Comparison of ENCODE assay signal across 8 cellular contexts in genomic region chr5:139863855-139864558, GRCh38.
DNase-seq lines count a peak whose midpoint lies in the region; ATAC-seq and TF ChIP-seq lines count a peak whose summit lies in the region.

No MANE protein-coding gene starts in this region.

- no peaks in the 10 kb centered on the region for H3K36me3 ChIP-seq in esophagus muscularis mucosa

- H3K36me3 Mint-ChIP-seq in H9 (ENCODE audit: insufficient read depth in 1 of 3, low read depth in 3 of 3), result no peaks in the 10 kb centered on the region
- H3K36me3 Mint-ChIP-seq in naive thymus-derived CD8-positive, alpha-beta T cell, result no peaks in the 10 kb centered on the region

- H3K79me1 ChIP-seq in H9 (ENCODE audit: insufficient read depth, low read depth, low read length, poor library complexity, severe bottlenecking), result no peaks in the 10 kb centered on the region

- H3K56ac ChIP-seq in H9 (ENCODE audit: insufficient read length, low read depth, low read length), result no peak overlapping the region

- H3K27me3 Mint-ChIP-seq in H9 (ENCODE audit: low read depth), result peaks cover 49% of the 10 kb centered on the region
- H3K27me3 Mint-ChIP-seq in naive thymus-derived CD8-positive, alpha-beta T cell, result peaks cover 4 to 22% (median 15%) of the 10 kb centered on the region in 5 donors

- no peak overlapping the region for H2BK5ac ChIP-seq in H9 (ENCODE audit: insufficient read length, low read length)

- no CpG with 5 or more reads among the region's 5 CpGs for WGBS in H9 (ENCODE audit: extremely low coverage, insufficient read length, low lambda C conversion rate)
- 24% methylated on average over 5 of the region's 5 CpGs for WGBS in esophagus muscularis mucosa

- H3K14ac ChIP-seq in H9 (ENCODE audit: insufficient read depth, low read length), result no peak overlapping the region

- no peak overlapping the region for H2BK15ac ChIP-seq in H9 (ENCODE audit: low read depth, low read length)

- H3K4me2 ChIP-seq in H9 (ENCODE audit: insufficient read depth, insufficient read length, low read length), result no peak overlapping the region

- POLR2A ChIA-PET in naive thymus-derived CD8-positive, alpha-beta T cell (lab: Charles Lee), result interaction anchor here (1.2 kb wide), 1 partner anchor 15 kb away, joined by 3 read pairs; no protein-coding TSS in a partner anchor

- H3K9ac ChIP-seq in H9 (ENCODE audit: extremely low read depth, insufficient read length, low read length), result no peak overlapping the region

- H2BK120ac ChIP-seq in H9 (ENCODE audit: low read depth, low read length, poor library complexity, severe bottlenecking), result no peak overlapping the region

- intact Hi-C loops in esophagus muscularis mucosa (cut with DNase I), result loop anchor here (1.0 kb wide), 1 partner anchor 77 kb away; no protein-coding TSS in a partner anchor

- no peaks in the 10 kb centered on the region for H3K9me3 Mint-ChIP-seq in H9
- H3K9me3 Mint-ChIP-seq in naive thymus-derived CD8-positive, alpha-beta T cell, result no peaks in the 10 kb centered on the region

- no peak overlapping the region for H3K23ac ChIP-seq in H9 (ENCODE audit: insufficient read length, low read depth, low read length)

- H3K9me3 ChIP-seq in H9 (ENCODE audit: control insufficient read depth, low read depth, low read length) (no peaks in the 10 kb centered on the region), esophagus muscularis mucosa (no peaks in the 10 kb centered on the region)

- H3K4me1 Mint-ChIP-seq in H9, result peaks cover 5 to 15% of the 10 kb centered on the region in 2 experiments
- H3K4me1 Mint-ChIP-seq in naive thymus-derived CD8-positive, alpha-beta T cell, result no peaks in the 10 kb centered on the region

- no peak overlapping the region for H4K5ac ChIP-seq in H9 (ENCODE audit: insufficient read length, low read depth, low read length)

- H3T11ph ChIP-seq in H9 (ENCODE audit: low read length), result no peak overlapping the region

- TF ChIP-seq EP300 in esophagus muscularis mucosa (IDR thresholded peaks at IDR 0.05), result no peak

- no peak overlapping the region for H4K8ac ChIP-seq in H9 (replicated peaks; ENCODE audit: insufficient read length, low read depth, low read length)

- DNase-seq in DMS53 (lab: John Stamatoyannopoulos, UW), result peak; percentile 79
- DNase-seq in H9, result peak; percentile 70
- peak; percentile 45 for DNase-seq in NOMO-1 treated with DMSO at 0.1 percent for 48 hours (lab: John Stamatoyannopoulos, UW; ENCODE audit: unreplicated experiment)
- DNase-seq in activated T-cell treated with anti-CD3 and anti-CD28 coated beads for 48 hours (ENCODE audit: low read depth), result peak; percentile 41
- DNase-seq in esophagus muscularis mucosa (ENCODE audit: extremely low spot score), result no peak
- peak; percentile 15 to 74 (median 43) for DNase-seq in naive thymus-derived CD8-positive, alpha-beta T cell
- DNase-seq in stimulated activated naive CD8-positive, alpha-beta T cell treated with anti-CD3 and anti-CD28 coated beads, Interleukin-15, Interleukin-2, amounts not matched to agents 100 U/mL and 50 U/mL, for 24 hours, result peak; percentile 68

- no peaks in the 10 kb centered on the region for H4K20me1 ChIP-seq in H9 (ENCODE audit: control insufficient read depth, insufficient read depth, insufficient read length)

- H3K23me2 ChIP-seq in H9 (ENCODE audit: insufficient read length, low read depth, low read length, poor library complexity, severe bottlenecking), result no peaks in the 10 kb centered on the region

- no peak overlapping the region for H2AK5ac ChIP-seq in H9 (ENCODE audit: insufficient read length, low read length)

- H3K4me1 ChIP-seq in H9 (ENCODE audit: insufficient read depth, low read length) (no peaks in the 10 kb centered on the region), esophagus muscularis mucosa (peaks cover 8 to 22% (median 15%) of the 10 kb centered on the region in 4 donors)

- no peak overlapping the region for H3K4me3 Mint-ChIP-seq in H9
- no peak overlapping the region for H3K4me3 Mint-ChIP-seq in naive thymus-derived CD8-positive, alpha-beta T cell

- TF ChIP-seq POLR2A in esophagus muscularis mucosa (IDR thresholded peaks at IDR 0.05; ENCODE audit: low read depth), result no peak

- H3K79me2 ChIP-seq in H9 (ENCODE audit: insufficient read depth, low read length), result no peaks in the 10 kb centered on the region

- TF ChIP-seq CTCF in H9 (conservative IDR thresholded peaks at IDR 0.05) (peak; percentile 85), esophagus muscularis mucosa (IDR thresholded peaks at IDR 0.05) (peak in 2 of 3 experiments; percentile 86 to 95)

- H2BK12ac ChIP-seq in H9 (ENCODE audit: insufficient read length, low read depth, low read length), result no peak overlapping the region

- no peak overlapping the region for H3K4ac ChIP-seq in H9 (ENCODE audit: low read depth, low read length)

- H2AFZ ChIP-seq in H9 (ENCODE audit: low read length), result no peak overlapping the region

- H3K27ac Mint-ChIP-seq in H9, result no peak overlapping the region
- peak overlapping the region in 2 of 10 donors; percentile 43 to 81 for H3K27ac Mint-ChIP-seq in naive thymus-derived CD8-positive, alpha-beta T cell

- H3K4me3 ChIP-seq in esophagus muscularis mucosa, result no peak overlapping the region

- H3K27me3 ChIP-seq in H9 (ENCODE audit: insufficient read depth, low read length), result no peaks in the 10 kb centered on the region
- H3K27me3 ChIP-seq in esophagus muscularis mucosa, result no peaks in the 10 kb centered on the region

- ATAC-seq in naive thymus-derived CD8-positive, alpha-beta T cell, result peak; percentile 68 to 69
- no peak for ATAC-seq in stimulated activated naive CD8-positive, alpha-beta T cell treated with anti-CD3 and anti-CD28 coated beads, Interleukin-15, Interleukin-2, amounts not matched to agents 100 U/mL and 50 U/mL, for 24 hours
- no peak for ATAC-seq in GM18861 (IDR thresholded peaks at IDR 0.05; ENCODE audit: unreplicated experiment)

- no peak overlapping the region for H4K91ac ChIP-seq in H9 (ENCODE audit: insufficient read length, low read depth, low read length)

- no peak overlapping the region for H2BK20ac ChIP-seq in H9 (ENCODE audit: low read depth, low read length, poor library complexity, severe bottlenecking)

- no peak overlapping the region for H3K18ac ChIP-seq in H9 (ENCODE audit: insufficient read length, low read depth, low read length)

- H3K27ac ChIP-seq in H9 (ENCODE audit: insufficient read length, low read depth, low read length) (no peak overlapping the region), esophagus muscularis mucosa (replicated peaks in 1 of 4) (peak overlapping the region in 2 of 4 donors; percentile 43 to 48)

Comparison
In these comparisons a context has a peak if more than half of its experiments do, and no peak if none do; other contexts are left out.
1. ATAC-seq: peak in naive thymus-derived CD8-positive, alpha-beta T cell (2 of 2); none in stimulated activated naive CD8-positive, alpha-beta T cell treated with anti-CD3 and anti-CD28 coated beads, Interleukin-15, Interleukin-2, amounts not matched to agents 100 U/mL and 50 U/mL, for 24 hours (single experiment) and GM18861 (single experiment).